18 cellular contexts compared by ENCODE assay signal in the genomic region with DNA sequence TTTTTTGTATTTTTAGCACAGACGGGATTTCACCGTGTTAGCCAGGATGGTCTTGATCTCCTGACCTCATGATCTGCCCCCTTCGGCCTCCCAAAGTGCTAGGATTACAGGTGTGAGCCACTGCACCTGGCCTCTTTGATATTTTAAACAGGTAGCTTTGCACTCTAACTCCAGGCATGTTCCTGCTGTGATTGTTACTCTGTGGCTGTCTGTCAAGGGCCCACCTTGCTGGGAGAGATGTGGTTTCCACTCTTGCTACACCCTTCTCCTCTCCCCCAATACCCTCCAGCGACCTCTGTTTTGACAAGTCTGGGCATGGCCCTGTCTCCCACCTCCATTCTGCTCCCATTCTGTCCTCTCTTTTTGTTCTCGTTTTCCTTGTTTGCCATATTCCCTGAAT. TPM values are rescaled to one million over a fixed set of nuclear protein-coding genes. Genes with fewer than 3 reads are reported as not detected.
DNase-seq lines count a peak whose midpoint lies in the region; ATAC-seq and TF ChIP-seq lines count a peak whose summit lies in the region.
"Had no signal": no experiment of that assay in that cellular context is flagged by ENCODE, and none has a peak within 500 bp of the region (broad histone marks: within the 10 kb centered on the region; RNA-seq: fewer than 3 reads in every experiment).

No MANE protein-coding gene starts in this region.

- no peak overlapping the region for H3K4ac ChIP-seq in IMR-90 (ENCODE audit: low read depth, low read length)

- H3K9me1 ChIP-seq in IMR-90 (ENCODE audit: insufficient read depth, low read length), result no peaks in the 10 kb centered on the region

- no peaks in the 10 kb centered on the region for H3K79me2 ChIP-seq in GM23338 (replicated peaks; ENCODE audit: insufficient read depth)

- BruUV-seq in IMR-90 (replicated peaks; lab: Mats Ljungman, UMichigan), result no TSS peak

- H2BK120ac ChIP-seq in IMR-90 (ENCODE audit: low read depth, low read length), result no peak overlapping the region

- CTCF ChIA-PET in IMR-90 (lab: Yijun Ruan, JAX), result interaction anchor here (0.7 kb wide), 1 partner anchor 89 kb away, joined by 3 read pairs; no protein-coding TSS in a partner anchor

- no peak overlapping the region for H3K14ac ChIP-seq in IMR-90 (replicated peaks; ENCODE audit: low read depth, low read length)

- intact Hi-C loops in IMR-90 (cut with micrococcal nuclease), result no loop called here
- intact Hi-C loops in spleen (cut with DNase I; ENCODE audit: low total_unique reads), result no loop called here

- H2BK20ac ChIP-seq in IMR-90 (ENCODE audit: low read depth, low read length), result no peak overlapping the region

- no peak overlapping the region for H3K18ac ChIP-seq in IMR-90 (ENCODE audit: low read depth, low read length)

- TF ChIP-seq CTCF in GM23338 (conservative IDR thresholded peaks at IDR 0.05; ENCODE audit: low read depth in 2 of 2), result no peak
- no peak for TF ChIP-seq CTCF in IMR-90 (conservative IDR thresholded peaks at IDR 0.05; ENCODE audit: low read depth, low read length)
- TF ChIP-seq CTCF in endodermal cell (conservative IDR thresholded peaks at IDR 0.05), result no peak
- TF ChIP-seq CTCF in spleen (IDR thresholded peaks at IDR 0.05 in 8 of 11, conservative IDR thresholded peaks at IDR 0.05 in 3 of 11), result no peak

- no peak overlapping the region for H2BK15ac ChIP-seq in IMR-90 (ENCODE audit: low read depth, low read length)

- H2AFZ ChIP-seq in GM23338, result no peak overlapping the region
- H2AFZ ChIP-seq in IMR-90 (replicated peaks; ENCODE audit: low read length, poor library complexity), result peak overlapping the region; percentile 33
- H2AFZ ChIP-seq: GM23248 had no signal

- no peak overlapping the region for H4K8ac ChIP-seq in IMR-90 (ENCODE audit: low read depth in 2 of 2, low read length in 2 of 2)

- 0 out of 2 replicates have a peak, but pooled peaks cover 3% of the 10 kb centered on the region for H3F3A ChIP-seq in GM23338 (replicated peaks; ENCODE audit: low read depth)

- no peaks in the 10 kb centered on the region for H3K79me1 ChIP-seq in IMR-90 (ENCODE audit: low read depth in 1 of 2, low read length in 2 of 2)

- H3K23ac ChIP-seq in IMR-90 (ENCODE audit: low read depth, low read length), result no peak overlapping the region

- peaks cover 4% of the 10 kb centered on the region; the same call in 2 of the 3 replicates for H3K9me3 Mint-ChIP-seq in GM23338
- peaks cover 6% of the 10 kb centered on the region for H3K9me3 Mint-ChIP-seq in endodermal cell
- H3K9me3 Mint-ChIP-seq in activated T-cell treated with anti-CD3 and anti-CD28 coated beads, Interleukin-2, amount 50 U/mL, for 24 hours, result no peaks in the 10 kb centered on the region
- H3K9me3 Mint-ChIP-seq: CD4-positive, CD25-positive, alpha-beta regulatory T cell; CD8-positive, alpha-beta T cell had no signal

- no peak overlapping the region for H3K27ac Mint-ChIP-seq in GM23338
- no peak overlapping the region for H3K27ac Mint-ChIP-seq in endodermal cell
- H3K27ac Mint-ChIP-seq in activated T-cell treated with anti-CD3 and anti-CD28 coated beads, Interleukin-2, amount 50 U/mL, for 24 hours, result no peak overlapping the region
- H3K27ac Mint-ChIP-seq: B cell; CD4-positive, CD25-positive, alpha-beta regulatory T cell; CD8-positive, alpha-beta T cell had no signal

- no peak overlapping the region for H4K91ac ChIP-seq in IMR-90 (ENCODE audit: insufficient read depth, low read depth, low read length)

- H3K27me3 Mint-ChIP-seq in GM23338 (ENCODE audit: insufficient read depth, low read depth, poor library complexity) (peaks cover 10% of the 10 kb centered on the region), endodermal cell (ENCODE audit: insufficient read depth) (no peaks in the 10 kb centered on the region)
- peaks cover 8% of the 10 kb centered on the region for H3K27me3 Mint-ChIP-seq in activated T-cell treated with anti-CD3 and anti-CD28 coated beads, Interleukin-2, amount 50 U/mL, for 24 hours

- no peak overlapping the region for H2AK5ac ChIP-seq in IMR-90 (ENCODE audit: low read depth, low read length)

- DNase-seq in GM23338 (ENCODE audit: low spot score) (no peak), IMR-90 (no peak), endodermal cell (peak; percentile 76), spleen (peak; percentile 4), NCI-H2081 (lab: John Stamatoyannopoulos, UW) (no peak)
- DNase-seq in activated T-cell treated with anti-CD3 and anti-CD28 coated beads, Interleukin-2, amount 50 U/mL, for 24 hours, result no peak
- DNase-seq: Caco-2; CD4-positive, CD25-positive, alpha-beta regulatory T cell; CD8-positive, alpha-beta T cell; DMS153; DND-41; GM23248 had no signal

- no peak overlapping the region; the same call in 2 of the 3 replicates for H3K4me3 Mint-ChIP-seq in GM23338
- H3K4me3 Mint-ChIP-seq in endodermal cell, result no peak overlapping the region
- H3K4me3 Mint-ChIP-seq in activated T-cell treated with anti-CD3 and anti-CD28 coated beads, Interleukin-2, amount 50 U/mL, for 24 hours, result no peak overlapping the region
- H3K4me3 Mint-ChIP-seq: B cell; CD4-positive, CD25-positive, alpha-beta regulatory T cell; CD8-positive, alpha-beta T cell had no signal

- H3K4me1 Mint-ChIP-seq in GM23338, result peaks cover 34% of the 10 kb centered on the region
- H3K4me1 Mint-ChIP-seq in endodermal cell, result peaks cover 3% of the 10 kb centered on the region
- peaks cover 1% of the 10 kb centered on the region for H3K4me1 Mint-ChIP-seq in activated T-cell treated with anti-CD3 and anti-CD28 coated beads, Interleukin-2, amount 50 U/mL, for 24 hours (ENCODE audit: low read depth)
- H3K4me1 Mint-ChIP-seq: B cell had no signal

- no peak overlapping the region for H2BK5ac ChIP-seq in IMR-90 (ENCODE audit: low read depth, low read length, poor library complexity, severe bottlenecking)

- H3K56ac ChIP-seq in IMR-90 (ENCODE audit: extremely low read depth, insufficient read depth, low read length), result no peak overlapping the region

- no peak overlapping the region for H2AK9ac ChIP-seq in IMR-90 (replicated peaks; ENCODE audit: low read depth, low read length, poor library complexity)

- POLR2A ChIA-PET in IMR-90 (lab: Charles Lee; ENCODE audit: unreplicated experiment), result no interaction called here

- H4K20me1 ChIP-seq in GM23338 (replicated peaks; ENCODE audit: insufficient read depth) (no peaks in the 10 kb centered on the region), IMR-90 (ENCODE audit: insufficient read depth, low read length) (no peaks in the 10 kb centered on the region)
- H4K20me1 ChIP-seq: BLaER1 had no signal

- no peak overlapping the region for H3K27ac ChIP-seq in GM23338 (ENCODE audit: low read depth)
- H3K27ac ChIP-seq in IMR-90 (ENCODE audit: insufficient read depth, low read length), result no peak overlapping the region
- H3K27ac ChIP-seq in endodermal cell (ENCODE audit: low read depth, low read length), result no peak overlapping the region
- no peak overlapping the region for H3K27ac ChIP-seq in spleen
- H3K27ac ChIP-seq: 22Rv1, BLaER1, C4-2B, GM23248 had no signal

- no peak for TF ChIP-seq RAD21 in IMR-90 (IDR thresholded peaks at IDR 0.05; ENCODE audit: low read length)

- H3K9ac ChIP-seq in IMR-90 (ENCODE audit: low read depth, low read length), result no peak overlapping the region
- H3K9ac ChIP-seq in endodermal cell (ENCODE audit: extremely low read depth, low read length, poor library complexity, severe bottlenecking), result no peak overlapping the region
- H3K9ac ChIP-seq: BLaER1, GM23248 had no signal

- in situ Hi-C loops in IMR-90 (cut with MboI; ENCODE audit: low sequenced_read_pairs), result no loop called here

- H3K4me3 ChIP-seq in GM23338, result no peak overlapping the region
- H3K4me3 ChIP-seq in IMR-90 (ENCODE audit: insufficient read depth, low read depth, low read length), result no peak overlapping the region
- H3K4me3 ChIP-seq in endodermal cell (ENCODE audit: low read length), result no peak overlapping the region
- no peak overlapping the region for H3K4me3 ChIP-seq in spleen
- H3K4me3 ChIP-seq: BLaER1, GM23248 had no signal

- H3K36me3 Mint-ChIP-seq in GM23338 (ENCODE audit: low read depth) (no peaks in the 10 kb centered on the region), endodermal cell (ENCODE audit: low read depth) (no peaks in the 10 kb centered on the region)
- no peaks in the 10 kb centered on the region for H3K36me3 Mint-ChIP-seq in activated T-cell treated with anti-CD3 and anti-CD28 coated beads, Interleukin-2, amount 50 U/mL, for 24 hours (ENCODE audit: low read depth)
- H3K36me3 Mint-ChIP-seq: CD4-positive, CD25-positive, alpha-beta regulatory T cell; CD8-positive, alpha-beta T cell had no signal

- no peaks in the 10 kb centered on the region for H3K9me2 ChIP-seq in GM23338 (ENCODE audit: insufficient read depth)

- H3K4me2 ChIP-seq in GM23338, result peak overlapping the region; percentile 54; the same call in 1 of the 2 replicates
- H3K4me2 ChIP-seq in IMR-90 (ENCODE audit: low read depth, low read length), result no peak overlapping the region
- H3K4me2 ChIP-seq: BLaER1 had no signal

- H3K9me3 ChIP-seq in IMR-90 (ENCODE audit: control insufficient read depth, insufficient read depth, low read length), result no peaks in the 10 kb centered on the region
- H3K9me3 ChIP-seq in endodermal cell (ENCODE audit: control insufficient read depth, low read length), result no peaks in the 10 kb centered on the region
- H3K9me3 ChIP-seq in spleen, result no peaks in the 10 kb centered on the region
- H3K9me3 ChIP-seq: BLaER1, Caco-2 had no signal

- ATAC-seq in GM23338 (peak; percentile 53), IMR-90 (ENCODE audit: low read depth) (no peak), HG02840 (IDR thresholded peaks at IDR 0.05; ENCODE audit: low FRiP score, unreplicated experiment) (no peak)
- ATAC-seq: CD8-positive, alpha-beta T cell; HCT116 had no signal

- H3K4me1 ChIP-seq in GM23338 (ENCODE audit: insufficient read depth), result peaks cover 8% of the 10 kb centered on the region
- H3K4me1 ChIP-seq in IMR-90 (ENCODE audit: control insufficient read depth, insufficient read depth, low read length), result no peaks in the 10 kb centered on the region
- no peaks in the 10 kb centered on the region for H3K4me1 ChIP-seq in endodermal cell (ENCODE audit: control insufficient read depth, insufficient read depth, low read length)
- no peaks in the 10 kb centered on the region for H3K4me1 ChIP-seq in spleen
- H3K4me1 ChIP-seq: BLaER1, Caco-2 had no signal

- TF ChIP-seq POLR2A in IMR-90 (IDR thresholded peaks at IDR 0.05; ENCODE audit: low read depth, low read length) (no peak), spleen (IDR thresholded peaks at IDR 0.05) (no peak)

- dilution Hi-C loops in IMR-90 (cut with HindIII; ENCODE audit: low sequenced_read_pairs, unreplicated experiment), result no loop called here

- H3K36me3 ChIP-seq in GM23338 (ENCODE audit: insufficient read depth) (no peaks in the 10 kb centered on the region), IMR-90 (ENCODE audit: control insufficient read depth, insufficient read depth, low read length) (no peaks in the 10 kb centered on the region), endodermal cell (ENCODE audit: control insufficient read depth, insufficient read depth, low read length) (no peaks in the 10 kb centered on the region), spleen (no peaks in the 10 kb centered on the region)
- H3K36me3 ChIP-seq: BLaER1 had no signal

- 10% methylated on average over 3 of the region's 5 CpGs; no CpG with 5 or more reads in 1 of the 2 experiments for WGBS in IMR-90 (ENCODE audit: extremely low coverage in 2 of 2, insufficient read length in 1 of 2), 2 experiments
- 50 to 59% methylated on average over 4 to 5 of the region's 5 CpGs for WGBS in endodermal cell (ENCODE audit: insufficient coverage in 1 of 2, insufficient read length in 1 of 2), 2 experiments
- WGBS in spleen, 5 donors, result 42 to 54% (median 47%) methylated on average over 5 of the region's 5 CpGs

- H4K5ac ChIP-seq in IMR-90 (ENCODE audit: low read depth, low read length), result no peak overlapping the region

- H3K27me3 ChIP-seq in GM23338 (ENCODE audit: insufficient read depth), result no peaks in the 10 kb centered on the region
- H3K27me3 ChIP-seq in IMR-90 (ENCODE audit: control insufficient read depth, insufficient read depth, low read length), result peaks cover 35% of the 10 kb centered on the region
- no peaks in the 10 kb centered on the region for H3K27me3 ChIP-seq in endodermal cell (ENCODE audit: control insufficient read depth, insufficient read depth, low read length, poor library complexity, severe bottlenecking)
- H3K27me3 ChIP-seq in spleen (replicated peaks in 1 of 7), result peaks cover 0 to 28% (median 0%) of the 10 kb centered on the region in 7 donors
- H3K27me3 ChIP-seq: BLaER1 had no signal

RNA-seq across cellular contexts. Expression of gene SMKR1, which starts 17.1 kb away (rescaled TPM):
- 0.70 TPM in 1 of 2 replicates, not detected in the other for total RNA-seq in GM23338 (2014; rRNA removed; shearing (Covaris generic))
- 1.7 and 2.1 TPM in 2 replicates for polyA plus RNA-seq in GM23338 (2016; fragmentation: Nextera tagmentation; extraction: Ambion mirVana)
- total RNA-seq in IMR-90 (2012; rRNA removed), result not detected in 2 replicates
- polyA plus RNA-seq in IMR-90 (2012; rRNA removed), result 0.26 TPM in 1 of 2 replicates, not detected in the other
- polyA plus RNA-seq in IMR-90 (2012; cell fraction: cytosol; rRNA removed), result 0.04 TPM in 1 of 2 replicates, not detected in the other
- not detected in 2 replicates for polyA plus RNA-seq in IMR-90 (2012; cell fraction: nucleus; rRNA removed; ENCODE audit: low replicate concordance)
- under 1 TPM; 0.55 to 0.97 TPM for total RNA-seq in endodermal cell
- polyA plus RNA-seq in endodermal cell (2013, experiment 1 of 2), result 0.71 TPM
- polyA plus RNA-seq in endodermal cell (2013, experiment 2 of 2), result 0.87 TPM
- total RNA-seq in spleen, result 1 to 10 TPM in 2 of 7 donors, not detected in 5; 1.0 to 1.4 TPM
- 1 to 10 TPM in 2 of 3 donors, under 1 TPM in 1; 0.91 to 2.2 (median 1.4) TPM for polyA plus RNA-seq in spleen
- total RNA-seq: Caco-2; CD4-positive, CD25-positive, alpha-beta regulatory T cell; GM23248 had no signal

Comparison
In these comparisons a context has a peak if more than half of its experiments do, and no peak if none do; other contexts are left out.
1. DNase-seq: peak in endodermal cell (single experiment) and spleen (single experiment); none in GM23338 (single experiment), IMR-90 (single experiment), NCI-H2081 (0 of 2) and activated T-cell treated with anti-CD3 and anti-CD28 coated beads, Interleukin-2, amount 50 U/mL, for 24 hours (single experiment).